In the genomic region with DNA sequence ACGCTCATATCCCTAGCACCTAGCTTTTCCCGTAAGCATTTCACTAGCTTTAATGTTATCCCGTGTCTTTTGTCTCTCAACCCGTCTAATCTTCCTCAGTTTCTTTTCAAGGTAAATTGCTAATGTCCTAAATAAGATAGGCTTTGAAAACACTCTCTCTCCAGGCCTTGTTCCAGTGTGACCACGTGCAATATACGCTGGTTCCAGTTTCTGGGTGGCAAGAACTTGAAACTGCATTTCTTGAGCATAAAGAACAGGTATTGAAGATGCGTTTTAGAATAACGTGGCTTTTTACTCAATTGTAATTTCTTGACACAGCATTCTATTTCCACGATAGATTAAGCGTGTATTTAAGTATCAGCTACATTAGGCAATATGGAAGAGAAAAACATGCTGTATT, we compare ENCODE assay signal across 12 cellular contexts. TPM values are rescaled to one million over a fixed set of nuclear protein-coding genes. Genes with fewer than 3 reads are reported as not detected.
A peak's percentile ranks its signal among the peaks of the same experiment; 100 is the strongest.
DNase-seq lines count a peak whose midpoint lies in the region; ATAC-seq and TF ChIP-seq lines count a peak whose summit lies in the region.
"Had no signal": no experiment of that assay in that cellular context is flagged by ENCODE, and none has a peak within 500 bp of the region (broad histone marks: within the 10 kb centered on the region; RNA-seq: fewer than 3 reads in every experiment).

No MANE protein-coding gene starts in this region.

- no peak for ATAC-seq in activated CD4-positive, alpha-beta T cell treated with anti-CD3 and anti-CD28 coated beads for 36 hours
- ATAC-seq in HG03139 (IDR thresholded peaks at IDR 0.05; ENCODE audit: unreplicated experiment), result no peak
- ATAC-seq in HG03175 (IDR thresholded peaks at IDR 0.05; ENCODE audit: unreplicated experiment), result no peak

- no peaks in the 10 kb centered on the region for H3K36me3 ChIP-seq in right atrium auricular region
- H3K36me3 ChIP-seq: thoracic aorta had no signal

- TF ChIP-seq CTCF in endothelial cell (IDR thresholded peaks at IDR 0.05; ENCODE audit: unreplicated experiment) (no peak), retinal pigment epithelial cell (conservative IDR thresholded peaks at IDR 0.05; ENCODE audit: low read depth, low read length) (no peak), right atrium auricular region (IDR thresholded peaks at IDR 0.05) (no peak)

- peak overlapping the region; percentile 99 for H3K4me3 Mint-ChIP-seq in activated CD4-positive, alpha-beta T cell treated with anti-CD3 and anti-CD28 coated beads for 36 hours
- H3K4me3 Mint-ChIP-seq in endothelial cell (ENCODE audit: unreplicated experiment), result peak overlapping the region; percentile 90

- no peaks in the 10 kb centered on the region for H3K9me3 Mint-ChIP-seq in activated CD4-positive, alpha-beta T cell treated with anti-CD3 and anti-CD28 coated beads for 36 hours (ENCODE audit: low read depth)
- no peaks in the 10 kb centered on the region for H3K9me3 Mint-ChIP-seq in endothelial cell (ENCODE audit: unreplicated experiment)

- CTCF ChIA-PET in activated CD4-positive, alpha-beta T cell treated with anti-CD3 and anti-CD28 coated beads for 36 hours (lab: Charles Lee), result interaction anchor here (1.3 kb wide), 1 partner anchor 149 kb away, joined by 3 read pairs; no protein-coding TSS in a partner anchor

- POLR2A ChIA-PET in activated CD4-positive, alpha-beta T cell treated with anti-CD3 and anti-CD28 coated beads for 36 hours (lab: Charles Lee), result interaction anchor here (0.6 to 1.6 kb wide), 4 partner anchors 8 to 337 kb away, joined by 3 to 6 read pairs (median 4); no protein-coding TSS in a partner anchor

- H3K27me3 Mint-ChIP-seq in activated CD4-positive, alpha-beta T cell treated with anti-CD3 and anti-CD28 coated beads for 36 hours, result no peaks in the 10 kb centered on the region
- peaks cover 3% of the 10 kb centered on the region for H3K27me3 Mint-ChIP-seq in endothelial cell (ENCODE audit: unreplicated experiment)

- intact Hi-C loops in activated CD4-positive, alpha-beta T cell treated with anti-CD3 and anti-CD28 coated beads for 36 hours (cut with DNase I, micrococcal nuclease), result no loop called here

- H3K27me3 ChIP-seq in right atrium auricular region, result no peaks in the 10 kb centered on the region

- H3K27ac ChIP-seq in right atrium auricular region, result no peak overlapping the region
- H3K27ac ChIP-seq: thoracic aorta had no signal

- no peaks in the 10 kb centered on the region for H3K9me3 ChIP-seq in right atrium auricular region
- H3K9me3 ChIP-seq: thoracic aorta had no signal

- H3K36me3 Mint-ChIP-seq in activated CD4-positive, alpha-beta T cell treated with anti-CD3 and anti-CD28 coated beads for 36 hours (ENCODE audit: low read depth), result peaks cover 51% of the 10 kb centered on the region
- H3K36me3 Mint-ChIP-seq in endothelial cell (ENCODE audit: low read depth, unreplicated experiment), result peaks cover 6% of the 10 kb centered on the region

- peaks cover 0 to 22% of the 10 kb centered on the region in 2 donors for H3K4me1 ChIP-seq in right atrium auricular region

- DNase-seq in activated CD4-positive, alpha-beta T cell treated with anti-CD3 and anti-CD28 coated beads for 36 hours, result no peak
- DNase-seq in activated CD4-positive, alpha-beta T cell treated with anti-CD3 and anti-CD28 coated beads, Interleukin-2, amount 50 U/mL, for 1 hour, result no peak
- DNase-seq in OCI-M1 (lab: John Stamatoyannopoulos, UW) (peak; percentile 23), endothelial cell (ENCODE audit: low spot score) (no peak), retinal pigment epithelial cell (ENCODE audit: low read depth) (no peak), right atrium auricular region (ENCODE audit: low spot score) (no peak)
- DNase-seq: dermis blood vessel endothelial cell, NCI-H524 had no signal

- H3K4me1 Mint-ChIP-seq in activated CD4-positive, alpha-beta T cell treated with anti-CD3 and anti-CD28 coated beads for 36 hours, result peaks cover 42% of the 10 kb centered on the region
- H3K4me1 Mint-ChIP-seq in endothelial cell (ENCODE audit: unreplicated experiment), result peaks cover 25% of the 10 kb centered on the region

- H3K4me3 ChIP-seq in retinal pigment epithelial cell (ENCODE audit: low read length) (peak overlapping the region; percentile 95), right atrium auricular region (no peak overlapping the region)

- H3K27ac Mint-ChIP-seq in activated CD4-positive, alpha-beta T cell treated with anti-CD3 and anti-CD28 coated beads for 36 hours, result peak overlapping the region; percentile 99
- no peak overlapping the region for H3K27ac Mint-ChIP-seq in endothelial cell (ENCODE audit: unreplicated experiment)

RNA-seq across cellular contexts. Expression of gene CDC45, which starts 1.1 kb away (rescaled TPM):
- 100 to 1,000 TPM; 103 to 111 TPM for total RNA-seq in activated CD4-positive, alpha-beta T cell treated with anti-CD3 and anti-CD28 coated beads for 36 hours
- total RNA-seq in endothelial cell (ENCODE audit: unreplicated experiment), result 6.2 TPM
- total RNA-seq in right atrium auricular region, result 1 to 10 TPM in 1 of 2 donors, not detected in 1; 3.3 TPM

RNA-seq across cellular contexts. Expression of gene UFD1, which starts 1.8 kb away (rescaled TPM):
- 100 to 1,000 TPM in 1 of 2 experiments, 10 to 100 TPM in 1; 78.4 to 109 TPM for total RNA-seq in activated CD4-positive, alpha-beta T cell treated with anti-CD3 and anti-CD28 coated beads for 36 hours
- total RNA-seq in endothelial cell (ENCODE audit: unreplicated experiment), result 86.2 TPM
- total RNA-seq in right atrium auricular region, result 10 to 100 TPM; 22.7 to 33.8 TPM

RNA-seq across cellular contexts. Expression of gene C22orf39, which starts 33.3 kb away (rescaled TPM):
- 10 to 100 TPM; 21.9 to 22.2 TPM for total RNA-seq in activated CD4-positive, alpha-beta T cell treated with anti-CD3 and anti-CD28 coated beads for 36 hours
- total RNA-seq in endothelial cell (ENCODE audit: unreplicated experiment) (26.6 TPM), right atrium auricular region (10 to 100 TPM; 61.0 to 68.7 TPM)

RNA-seq across cellular contexts. Expression of gene CLDN5, which starts 43.4 kb away (rescaled TPM):
- not detected for total RNA-seq in activated CD4-positive, alpha-beta T cell treated with anti-CD3 and anti-CD28 coated beads for 36 hours
- total RNA-seq in endothelial cell (ENCODE audit: unreplicated experiment), result 108 TPM
- 10 to 100 TPM; 16.7 to 44.3 TPM for total RNA-seq in right atrium auricular region
- total RNA-seq: H4 had no signal

RNA-seq across cellular contexts. Expression of gene MRPL40, which starts 48.4 kb away (rescaled TPM):
- total RNA-seq in activated CD4-positive, alpha-beta T cell treated with anti-CD3 and anti-CD28 coated beads for 36 hours, result 10 to 100 TPM; 34.1 to 34.4 TPM
- total RNA-seq in endothelial cell (ENCODE audit: unreplicated experiment), result 19.9 TPM
- total RNA-seq in right atrium auricular region, result 10 to 100 TPM; 31.9 to 40.9 TPM

Comparison
In these comparisons a context has a peak if more than half of its experiments do, and no peak if none do; other contexts are left out.
1. RNA of gene CDC45, which starts 1.1 kb away (total RNA-seq): 103 to 111 TPM in activated CD4-positive, alpha-beta T cell treated with anti-CD3 and anti-CD28 coated beads for 36 hours; 6.2 TPM in endothelial cell (single experiment) and 3.3 TPM in right atrium auricular region; every median in the first group is over 10 times any median in the second.